30 cellular contexts compared by ENCODE assay signal in the genomic region with DNA sequence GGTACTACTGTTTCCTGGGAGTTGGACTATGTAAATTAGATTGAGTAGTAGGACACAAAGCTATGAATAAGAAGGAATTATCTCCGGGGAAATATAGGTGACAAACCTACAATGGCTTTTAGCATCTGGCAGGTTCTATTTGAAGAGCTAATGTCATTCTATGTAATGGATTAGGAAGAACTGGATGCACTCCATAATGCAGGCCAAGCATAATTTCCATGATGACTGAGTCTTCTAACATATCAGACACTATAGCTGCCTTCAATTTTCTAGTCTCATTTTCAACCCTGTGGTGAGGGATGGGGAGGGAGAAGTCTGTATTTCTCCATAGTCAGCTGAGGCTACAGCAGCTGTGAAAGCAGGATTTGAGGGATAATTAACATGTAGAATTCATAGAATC.
"Had no signal": no experiment of that assay in that cellular context is flagged by ENCODE, and none has a peak within 500 bp of the region (broad histone marks: within the 10 kb centered on the region; RNA-seq: fewer than 3 reads in every experiment).

No MANE protein-coding gene starts in this region.

- H3K27me3 ChIP-seq: adrenal gland, body of pancreas, brain microvascular endothelial cell, breast epithelium had no signal

- ATAC-seq: activated CD8-positive, alpha-beta T cell treated with anti-CD3 and anti-CD28 coated beads for 36 hours; activated naive CD4-positive, alpha-beta T cell treated with anti-CD3 and anti-CD28 coated beads, Interleukin-2, amount 50 U/mL, for 72 hours; activated T-cell treated with anti-CD3 and anti-CD28 coated beads, Interleukin-2, amount 50 U/mL, for 4 hours; activated T-cell treated with anti-CD3 and anti-CD28 coated beads, Interleukin-2, amount 50 U/mL, for 72 hours; activated T-helper 17 cell treated with anti-CD3 and anti-CD28 coated beads, Interleukin-2, amount 50 U/mL, for 72 hours; body of pancreas had no signal

- H3K36me3 ChIP-seq: adrenal gland, brain microvascular endothelial cell, breast epithelium had no signal

- H3K27ac ChIP-seq: adrenal gland, body of pancreas, brain microvascular endothelial cell, breast epithelium, VCaP had no signal

- DNase-seq: activated B cell treated with CpG ODN at 0.5 μM for 24 hours; activated CD4-positive, alpha-beta memory T cell treated with anti-CD3 and anti-CD28 coated beads for 36 hours; activated CD4-positive, alpha-beta T cell treated with anti-CD3 and anti-CD28 coated beads for 4 hours; activated CD4-positive, alpha-beta T cell treated with anti-CD3 and anti-CD28 coated beads, Interleukin-2, amount 10 ng/mL, durations not matched to agents 24 days and 14 days; activated CD4-positive, alpha-beta T cell treated with anti-CD3 and anti-CD28 coated beads, Interleukin-2, amount 50 U/mL, for 1 hour; activated CD4-positive, alpha-beta T cell treated with anti-CD3 and anti-CD28 coated beads, Interleukin-2, amount 50 U/mL, for 4 hours; activated CD4-positive, CD25-positive, alpha-beta regulatory T cell treated with anti-CD3 and anti-CD28 coated beads, Interleukin-2, amount 50 U/mL, for 72 hours; activated CD8-positive, alpha-beta memory T cell treated with anti-CD3 and anti-CD28 coated beads, Interleukin-2, amount 50 U/mL, for 4 hours; activated CD8-positive, alpha-beta T cell treated with anti-CD3 and anti-CD28 coated beads for 36 hours; activated effector memory CD4-positive, alpha-beta T cell treated with anti-CD3 and anti-CD28 coated beads, Interleukin-2, amount 50 U/mL, for 16 hours; activated gamma-delta T cell treated with Interleukin-2 at 50 U/mL for 16 hours; activated naive CD4-positive, alpha-beta T cell; activated naive CD4-positive, alpha-beta T cell treated with anti-CD3 and anti-CD28 coated beads for 36 hours; activated naive CD4-positive, alpha-beta T cell treated with anti-CD3 and anti-CD28 coated beads, Interleukin-2, amount 50 U/mL, for 16 hours; activated naive CD8-positive, alpha-beta T cell treated with anti-CD3 and anti-CD28 coated beads for 36 hours; activated T-cell treated with anti-CD3 and anti-CD28 coated beads for 4 hours; activated T-cell treated with anti-CD3 and anti-CD28 coated beads, Interleukin-2, amount 50 U/mL, for 1 hour; activated T-cell treated with anti-CD3 and anti-CD28 coated beads, Interleukin-2, amount 50 U/mL, for 4 hours; activated T-cell treated with anti-CD3 and anti-CD28 coated beads, Interleukin-2, amount 50 U/mL, for 72 hours; adrenal gland; amniotic stem cell; aorta; body of pancreas; brain microvascular endothelial cell; central memory CD4-positive, alpha-beta T cell; T-helper 9 cell had no signal

- H3K4me3 ChIP-seq: adrenal gland, body of pancreas, breast epithelium had no signal

- H3K9me3 ChIP-seq: adrenal gland, body of pancreas, breast epithelium had no signal
